In the genomic region with DNA sequence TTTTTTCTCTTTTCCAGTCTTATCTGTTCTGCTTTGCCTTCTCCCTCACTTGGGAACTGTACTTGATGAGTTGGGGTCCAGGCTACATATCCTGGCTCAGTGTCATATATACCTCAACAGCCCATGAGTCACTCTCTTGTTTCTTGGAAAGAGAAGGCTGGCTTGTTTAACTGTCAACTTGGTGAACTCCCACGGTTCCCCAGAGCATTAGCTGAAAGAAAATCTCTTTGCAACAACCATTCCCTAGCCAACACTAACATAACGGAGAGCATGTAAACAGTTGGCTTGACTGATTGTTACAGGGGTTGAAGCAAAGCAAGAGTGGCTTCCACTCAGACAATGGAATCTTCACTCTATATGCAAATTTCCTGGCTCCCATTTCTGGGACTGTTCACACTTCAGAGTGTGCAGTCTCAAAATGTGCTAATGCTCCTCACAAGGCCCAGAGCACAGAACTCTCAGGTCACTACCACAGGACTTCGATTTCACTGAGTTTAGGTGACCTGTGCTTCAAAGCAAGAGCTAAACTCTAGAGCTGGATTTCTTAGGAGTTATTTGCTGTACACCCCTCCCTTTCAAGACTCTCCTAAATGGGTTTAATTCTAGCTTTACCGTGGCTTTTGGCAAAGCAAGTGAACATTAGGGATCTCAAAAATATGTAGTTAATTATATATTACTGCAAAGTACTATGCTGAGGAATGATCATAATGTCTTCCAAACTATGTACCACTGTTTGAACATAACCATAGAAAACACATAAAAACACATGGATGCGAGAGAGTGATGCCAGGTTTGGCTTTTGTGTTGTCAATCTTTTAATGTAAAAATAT, we compare ENCODE assay signal across 13 cellular contexts.
A peak's percentile ranks its signal among the peaks of the same experiment; 100 is the strongest.
DNase-seq lines count a peak whose midpoint lies in the region; TF ChIP-seq lines count a peak whose summit lies in the region.
"Had no signal": no experiment of that assay in that cellular context is flagged by ENCODE, and none has a peak within 500 bp of the region (broad histone marks: within the 10 kb centered on the region; RNA-seq: fewer than 3 reads in every experiment).

No MANE protein-coding gene starts in this region.

- no peaks in the 10 kb centered on the region for H3K27me3 Mint-ChIP-seq in H9 (ENCODE audit: low read depth)
- H3K27me3 Mint-ChIP-seq: activated B cell treated with CpG ODN at 0.5 μM for 24 hours had no signal

- no peak overlapping the region for H3T11ph ChIP-seq in H9 (ENCODE audit: low read length)

- H3K14ac ChIP-seq in mesenchymal stem cell (ENCODE audit: low read length in 2 of 2), result no peak overlapping the region
- no peak overlapping the region for H3K14ac ChIP-seq in H9 (ENCODE audit: insufficient read depth, low read length)

- no peak overlapping the region for H3K56ac ChIP-seq in H9 (ENCODE audit: insufficient read length, low read depth, low read length)

- H3K27me3 ChIP-seq in mesenchymal stem cell (ENCODE audit: control insufficient read depth in 1 of 2, insufficient read depth in 1 of 2, low read length in 2 of 2) (no peaks in the 10 kb centered on the region), H9 (ENCODE audit: insufficient read depth, low read length) (no peaks in the 10 kb centered on the region), ascending aorta (no peaks in the 10 kb centered on the region)

- DNase-seq in AG08396 (ENCODE audit: low spot score), result peak; percentile 33
- DNase-seq in NB4 (ENCODE audit: low read depth), result peak; percentile 5
- DNase-seq in choroid plexus epithelial cell (ENCODE audit: low read depth), result peak; percentile 94
- peak; percentile 98 for DNase-seq in mesenchymal stem cell
- DNase-seq in H9, result no peak
- no peak for DNase-seq in ascending aorta (ENCODE audit: low spot score in 2 of 2)
- no peak for DNase-seq in NCI-H1092 treated with DMSO at 0.1 percent for 48 hours (lab: John Stamatoyannopoulos, UW)
- no peak for DNase-seq in cerebellar cortex (ENCODE audit: low spot score)
- DNase-seq: activated B cell treated with CpG ODN at 0.5 μM for 24 hours, retina had no signal

- H4K5ac ChIP-seq in H9 (ENCODE audit: insufficient read length, low read depth, low read length), result no peak overlapping the region

- H3K4ac ChIP-seq in mesenchymal stem cell (ENCODE audit: low read depth in 1 of 2, low read length in 2 of 2) (no peak overlapping the region), H9 (ENCODE audit: low read depth, low read length) (no peak overlapping the region)

- no peaks in the 10 kb centered on the region for H3K79me1 ChIP-seq in mesenchymal stem cell (replicated peaks; ENCODE audit: low read length, poor library complexity, severe bottlenecking)
- no peaks in the 10 kb centered on the region for H3K79me1 ChIP-seq in H9 (ENCODE audit: insufficient read depth, low read depth, low read length, poor library complexity, severe bottlenecking)

- no peak overlapping the region; a peak in 1 of 7 replicates for H3K27ac Mint-ChIP-seq in H9
- H3K27ac Mint-ChIP-seq: activated B cell treated with CpG ODN at 0.5 μM for 24 hours; CD14-positive monocyte; GM23338; stimulated activated memory B cell treated with anti-CD40 and anti-IgM and Interleukin-4, amounts not matched to agents 10 μg/mL and 1 μg/mL and 100 μg/mL, for 72 hours had no signal

- H2BK120ac ChIP-seq in mesenchymal stem cell (ENCODE audit: low read depth, low read length) (no peak overlapping the region), H9 (ENCODE audit: low read depth, low read length, poor library complexity, severe bottlenecking) (no peak overlapping the region)

- H3K79me2 ChIP-seq in H9 (ENCODE audit: insufficient read depth, low read length), result no peaks in the 10 kb centered on the region

- H3K9me3 ChIP-seq in mesenchymal stem cell (ENCODE audit: control insufficient read depth, low read length) (no peaks in the 10 kb centered on the region), H9 (ENCODE audit: control insufficient read depth, low read depth, low read length) (no peaks in the 10 kb centered on the region), ascending aorta (no peaks in the 10 kb centered on the region)

- H3K9me3 Mint-ChIP-seq in H9, result peaks cover 6 to 12% of the 10 kb centered on the region in 2 experiments

- H3K36me3 Mint-ChIP-seq in H9 (ENCODE audit: insufficient read depth in 1 of 3, low read depth in 3 of 3), result peaks cover 0 to 2% (median 0%) of the 10 kb centered on the region in 3 experiments; a peak in 2 of 7 replicates
- H3K36me3 Mint-ChIP-seq: CD14-positive monocyte; stimulated activated memory B cell treated with anti-CD40 and anti-IgM and Interleukin-4, amounts not matched to agents 10 μg/mL and 1 μg/mL and 100 μg/mL, for 72 hours had no signal

- H3K23ac ChIP-seq in mesenchymal stem cell (ENCODE audit: low read length in 2 of 2) (no peak overlapping the region), H9 (ENCODE audit: insufficient read length, low read depth, low read length) (no peak overlapping the region)

- H3K4me3 Mint-ChIP-seq in H9, result no peak overlapping the region
- H3K4me3 Mint-ChIP-seq: activated B cell treated with CpG ODN at 0.5 μM for 24 hours; CD14-positive monocyte; GM23338; stimulated activated memory B cell treated with anti-CD40 and anti-IgM and Interleukin-4, amounts not matched to agents 10 μg/mL and 1 μg/mL and 100 μg/mL, for 72 hours had no signal

- H3K4me1 ChIP-seq in mesenchymal stem cell (ENCODE audit: control insufficient read depth, insufficient read depth, low read depth, low read length) (no peaks in the 10 kb centered on the region), H9 (ENCODE audit: insufficient read depth, low read length) (no peaks in the 10 kb centered on the region), ascending aorta (no peaks in the 10 kb centered on the region)

- H2BK5ac ChIP-seq in mesenchymal stem cell (ENCODE audit: low read depth, low read length, poor library complexity, severe bottlenecking) (no peak overlapping the region), H9 (ENCODE audit: insufficient read length, low read length) (no peak overlapping the region)

- H3K36me3 ChIP-seq in mesenchymal stem cell (ENCODE audit: control insufficient read depth in 1 of 2, insufficient read depth in 2 of 2, low read depth in 1 of 2, low read length in 2 of 2), result no peaks in the 10 kb centered on the region
- no peaks in the 10 kb centered on the region for H3K36me3 ChIP-seq in ascending aorta

- TF ChIP-seq CTCF in NB4 (IDR thresholded peaks at IDR 0.05; ENCODE audit: low read depth, low read length) (no peak), choroid plexus epithelial cell (conservative IDR thresholded peaks at IDR 0.05; ENCODE audit: low read depth, low read length) (no peak), H9 (conservative IDR thresholded peaks at IDR 0.05) (no peak), ascending aorta (IDR thresholded peaks at IDR 0.05) (no peak)

- H3K9ac ChIP-seq in mesenchymal stem cell (ENCODE audit: low read length) (no peak overlapping the region), H9 (ENCODE audit: extremely low read depth, insufficient read length, low read length) (no peak overlapping the region)

- no peak overlapping the region for H2BK20ac ChIP-seq in H9 (ENCODE audit: low read depth, low read length, poor library complexity, severe bottlenecking)

- H2AFZ ChIP-seq in mesenchymal stem cell (ENCODE audit: low read depth, low read length) (no peak overlapping the region), H9 (ENCODE audit: low read length) (no peak overlapping the region)
- H2AFZ ChIP-seq: GM23338 had no signal

- H4K20me1 ChIP-seq in H9 (ENCODE audit: control insufficient read depth, insufficient read depth, insufficient read length), result no peaks in the 10 kb centered on the region

- H4K8ac ChIP-seq in mesenchymal stem cell (ENCODE audit: low read length) (no peak overlapping the region), H9 (replicated peaks; ENCODE audit: insufficient read length, low read depth, low read length) (no peak overlapping the region)

- H4K91ac ChIP-seq in mesenchymal stem cell (ENCODE audit: low read length) (no peak overlapping the region), H9 (ENCODE audit: insufficient read length, low read depth, low read length) (no peak overlapping the region)

- H2BK12ac ChIP-seq in mesenchymal stem cell (ENCODE audit: low read length in 2 of 2) (peak overlapping the region in 1 of 2 experiments; percentile 37), H9 (ENCODE audit: insufficient read length, low read depth, low read length) (no peak overlapping the region)

- no peak for TF ChIP-seq POLR2A in NB4 (IDR thresholded peaks at IDR 0.05; ENCODE audit: extremely low read depth, insufficient read length)

- no peaks in the 10 kb centered on the region for H3K23me2 ChIP-seq in H9 (ENCODE audit: insufficient read length, low read depth, low read length, poor library complexity, severe bottlenecking)

- no peak overlapping the region for H3K4me2 ChIP-seq in mesenchymal stem cell (ENCODE audit: low read length, poor library complexity, severe bottlenecking)
- no peak overlapping the region for H3K4me2 ChIP-seq in H9 (ENCODE audit: insufficient read depth, insufficient read length, low read length)
- H3K4me2 ChIP-seq: GM23338 had no signal

- H2BK15ac ChIP-seq in mesenchymal stem cell (ENCODE audit: low read depth, poor library complexity, severe bottlenecking) (no peak overlapping the region), H9 (ENCODE audit: low read depth, low read length) (no peak overlapping the region)

- H3K4me1 Mint-ChIP-seq in H9, result no peaks in the 10 kb centered on the region
- H3K4me1 Mint-ChIP-seq: activated B cell treated with CpG ODN at 0.5 μM for 24 hours; CD14-positive monocyte; GM23338; stimulated activated memory B cell treated with anti-CD40 and anti-IgM and Interleukin-4, amounts not matched to agents 10 μg/mL and 1 μg/mL and 100 μg/mL, for 72 hours had no signal

- H3K4me3 ChIP-seq in NB4 (ENCODE audit: low read depth, low read length), result no peak overlapping the region
- H3K4me3 ChIP-seq in choroid plexus epithelial cell (ENCODE audit: low read depth, low read length), result no peak overlapping the region
- peak overlapping the region in 1 of 2 experiments; percentile 7 for H3K4me3 ChIP-seq in mesenchymal stem cell (ENCODE audit: insufficient read depth in 1 of 2, low read depth in 1 of 2, low read length in 2 of 2)
- no peak overlapping the region for H3K4me3 ChIP-seq in ascending aorta
- H3K4me3 ChIP-seq: GM23338 had no signal

- no peak overlapping the region for H2AK5ac ChIP-seq in mesenchymal stem cell (ENCODE audit: low read length, severe bottlenecking)
- H2AK5ac ChIP-seq in H9 (ENCODE audit: insufficient read length, low read length), result no peak overlapping the region

- intact Hi-C loops in ascending aorta (cut with DNase I), result no loop called here

- H3K27ac ChIP-seq in mesenchymal stem cell (ENCODE audit: low read length, poor library complexity, severe bottlenecking), result no peak overlapping the region
- no peak overlapping the region for H3K27ac ChIP-seq in H9 (ENCODE audit: insufficient read length, low read depth, low read length)
- no peak overlapping the region for H3K27ac ChIP-seq in ascending aorta

- no peak overlapping the region for H3K18ac ChIP-seq in mesenchymal stem cell (ENCODE audit: low read depth in 1 of 2, low read length in 2 of 2)
- no peak overlapping the region for H3K18ac ChIP-seq in H9 (ENCODE audit: insufficient read length, low read depth, low read length)

- 23% methylated on average over 3 of the region's 5 CpGs for WGBS in mesenchymal stem cell
- WGBS in H9 (ENCODE audit: extremely low coverage, insufficient read length, low lambda C conversion rate), result no CpG with 5 or more reads among the region's 5 CpGs

Comparison
In these comparisons a context has a peak if more than half of its experiments do, and no peak if none do; other contexts are left out.
1. DNase-seq: peak in AG08396 (single experiment), NB4 (single experiment), choroid plexus epithelial cell (single experiment) and mesenchymal stem cell (single experiment); none in H9 (single experiment), ascending aorta (0 of 2), NCI-H1092 treated with DMSO at 0.1 percent for 48 hours (single experiment) and cerebellar cortex (single experiment).